Comparison of ENCODE assay signal across 15 cellular contexts in the genomic region with DNA sequence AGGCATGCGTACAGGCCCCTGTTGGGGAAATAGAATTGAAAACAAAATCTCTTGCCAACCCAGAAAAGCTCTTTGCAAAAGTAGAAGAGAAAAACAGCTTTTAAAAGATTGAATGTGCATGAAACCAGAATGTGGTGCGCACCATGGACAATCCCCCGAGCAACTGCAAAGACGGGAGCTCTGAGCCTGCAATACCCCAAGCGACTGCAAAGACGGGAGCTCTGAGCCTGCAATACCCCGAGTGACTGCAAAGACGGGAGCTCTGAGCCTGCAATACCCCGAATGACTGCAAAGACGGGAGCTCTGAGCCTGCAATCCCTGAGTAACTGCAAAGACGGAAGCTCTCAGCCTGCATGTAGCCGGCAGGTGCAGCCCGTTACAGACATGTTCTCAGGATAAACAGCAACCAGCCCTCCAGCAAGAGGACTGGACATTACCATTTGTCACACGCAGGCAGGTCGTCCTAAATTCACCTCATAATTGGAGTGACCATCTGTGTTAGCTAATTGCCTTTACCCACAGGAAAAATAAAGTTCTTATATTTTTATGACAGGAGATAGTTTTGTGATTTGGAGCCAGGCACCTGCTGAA. TPM values are rescaled to one million over a fixed set of nuclear protein-coding genes. Genes with fewer than 3 reads are reported as not detected.
DNase-seq lines count a peak whose midpoint lies in the region; ATAC-seq and TF ChIP-seq lines count a peak whose summit lies in the region.
"Had no signal": no experiment of that assay in that cellular context is flagged by ENCODE, and none has a peak within 500 bp of the region (broad histone marks: within the 10 kb centered on the region; RNA-seq: fewer than 3 reads in every experiment).

No MANE protein-coding gene starts in this region.

- peak; percentile 30 for DNase-seq in MM.1S
- DNase-seq in NCI-H774 (lab: John Stamatoyannopoulos, UW) = peak; percentile 63
- no peak for DNase-seq in endothelial cell (ENCODE audit: low spot score)
- peak; percentile 56 for DNase-seq in sigmoid colon
- no peak for DNase-seq in activated T-cell treated with anti-CD3 and anti-CD28 coated beads, Interleukin-2, amount 50 U/mL, for 48 hours
- DNase-seq in lower leg skin (ENCODE audit: low spot score in 2 of 2) = no peak
- DNase-seq: activated CD8-positive, alpha-beta T cell treated with anti-CD3 and anti-CD28 coated beads for 36 hours; activated gamma-delta T cell treated with Interleukin-2 at 50 U/mL for 16 hours; left cardiac atrium; NCI-H524; T1000 had no signal

- no peaks in the 10 kb centered on the region for H3K9me3 Mint-ChIP-seq in endothelial cell (ENCODE audit: unreplicated experiment)
- H3K9me3 Mint-ChIP-seq: activated CD8-positive, alpha-beta T cell treated with anti-CD3 and anti-CD28 coated beads for 36 hours had no signal

- H3K9me3 ChIP-seq in MM.1S (replicated peaks; ENCODE audit: insufficient read depth, low read length) = no peaks in the 10 kb centered on the region
- H3K9me3 ChIP-seq in sigmoid colon = no peaks in the 10 kb centered on the region
- H3K9me3 ChIP-seq: body of pancreas had no signal

- H3K36me3 ChIP-seq in MM.1S (replicated peaks; ENCODE audit: insufficient read depth, low read length) (no peaks in the 10 kb centered on the region), sigmoid colon (no peaks in the 10 kb centered on the region)

- H3K27ac ChIP-seq in MM.1S (ENCODE audit: low read length) (peak overlapping the region; percentile 86), sigmoid colon (peak overlapping the region in 2 of 4 donors; percentile 37 to 54)
- H3K27ac ChIP-seq: body of pancreas had no signal

- H3F3A ChIP-seq in MM.1S (ENCODE audit: insufficient read depth, low read length) = peaks cover 46% of the 10 kb centered on the region

- ATAC-seq in GM18502 (IDR thresholded peaks at IDR 0.05; ENCODE audit: poor library complexity, unreplicated experiment) = no peak
- ATAC-seq: activated CD8-positive, alpha-beta T cell treated with anti-CD3 and anti-CD28 coated beads for 36 hours; body of pancreas; left cardiac atrium had no signal

- peaks cover 7% of the 10 kb centered on the region for H3K36me3 Mint-ChIP-seq in endothelial cell (ENCODE audit: low read depth, unreplicated experiment)

- no peak for TF ChIP-seq CTCF in MM.1S (IDR thresholded peaks at IDR 0.05; ENCODE audit: low read length)
- TF ChIP-seq CTCF in endothelial cell (IDR thresholded peaks at IDR 0.05; ENCODE audit: unreplicated experiment) = no peak
- TF ChIP-seq CTCF in sigmoid colon (IDR thresholded peaks at IDR 0.05) = no peak
- no peak for TF ChIP-seq CTCF in lower leg skin (IDR thresholded peaks at IDR 0.05)

- no peaks in the 10 kb centered on the region for H3K9me2 ChIP-seq in MM.1S (replicated peaks; ENCODE audit: insufficient read depth, low read length)

- TF ChIP-seq EP300 in sigmoid colon (IDR thresholded peaks at IDR 0.05) = no peak

- H2AFZ ChIP-seq in MM.1S (ENCODE audit: low read length) = no peak overlapping the region

- no peak overlapping the region for H3K4me3 Mint-ChIP-seq in endothelial cell (ENCODE audit: unreplicated experiment)
- H3K4me3 Mint-ChIP-seq: activated CD8-positive, alpha-beta T cell treated with anti-CD3 and anti-CD28 coated beads for 36 hours had no signal

- no peak for TF ChIP-seq POLR2A in sigmoid colon (IDR thresholded peaks at IDR 0.05)
- TF ChIP-seq POLR2A in lower leg skin (IDR thresholded peaks at IDR 0.05) = no peak

- H3K27me3 ChIP-seq in MM.1S (replicated peaks; ENCODE audit: insufficient read depth, low read length) (no peaks in the 10 kb centered on the region), sigmoid colon (no peaks in the 10 kb centered on the region)
- H3K27me3 ChIP-seq: body of pancreas had no signal

- H3K4me1 ChIP-seq in MM.1S (ENCODE audit: low read length) = peaks cover 62% of the 10 kb centered on the region
- H3K4me1 ChIP-seq in sigmoid colon = peaks cover 0 to 51% (median 34%) of the 10 kb centered on the region in 4 donors

- H4K20me1 ChIP-seq in MM.1S (ENCODE audit: insufficient read depth, low read length) = no peaks in the 10 kb centered on the region

- WGBS in sigmoid colon, 2 donors = 23 to 70% methylated on average over 15 of the region's 15 CpGs
- WGBS in lower leg skin, 2 donors = 88 to 92% methylated on average over 15 of the region's 15 CpGs

- peak overlapping the region; percentile 49 for H3K9ac ChIP-seq in MM.1S (ENCODE audit: low read length)

- H3K4me3 ChIP-seq in MM.1S (ENCODE audit: low read length) = peak overlapping the region; percentile 15; the same call in 1 of the 2 replicates
- H3K4me3 ChIP-seq in sigmoid colon = no peak overlapping the region
- no peak overlapping the region for H3K4me3 ChIP-seq in lower leg skin (ENCODE audit: low read depth, poor library complexity, severe bottlenecking)
- H3K4me3 ChIP-seq: body of pancreas, skin epidermis had no signal

- peak overlapping the region; percentile 93; the same call in 1 of the 2 replicates for H3K4me2 ChIP-seq in MM.1S (ENCODE audit: low read depth, low read length)

- H3K79me2 ChIP-seq in MM.1S (ENCODE audit: low read length) = peaks cover 49% of the 10 kb centered on the region

- peaks cover 14% of the 10 kb centered on the region for H3K27me3 Mint-ChIP-seq in endothelial cell (ENCODE audit: unreplicated experiment)
- H3K27me3 Mint-ChIP-seq: activated CD8-positive, alpha-beta T cell treated with anti-CD3 and anti-CD28 coated beads for 36 hours had no signal

- H3K27ac Mint-ChIP-seq in endothelial cell (ENCODE audit: unreplicated experiment) = peak overlapping the region; percentile 63
- H3K27ac Mint-ChIP-seq: activated CD8-positive, alpha-beta T cell treated with anti-CD3 and anti-CD28 coated beads for 36 hours had no signal

- H3K4me1 Mint-ChIP-seq in endothelial cell (ENCODE audit: unreplicated experiment) = peaks cover 12% of the 10 kb centered on the region

- intact Hi-C loops in sigmoid colon (cut with DNase I) (no loop called here), lower leg skin (cut with DNase I; ENCODE audit: low total_unique reads) (no loop called here)

RNA-seq across cellular contexts. Expression of gene ZNF775, which starts 6.2 kb away (rescaled TPM):
- 12.1 TPM for total RNA-seq in endothelial cell (ENCODE audit: unreplicated experiment)
- 10 to 100 TPM in 1 of 4 donors, 1 to 10 TPM in 3; 6.1 to 10.7 (median 6.9) TPM for total RNA-seq in sigmoid colon
- 1 to 10 TPM; 3.0 to 6.1 (median 5.4) TPM for polyA plus RNA-seq in sigmoid colon
- 1 to 10 TPM; 1.4 to 3.8 (median 2.4) TPM for total RNA-seq in lower leg skin

RNA-seq across cellular contexts. Expression of gene REPIN1, which starts 16.7 kb away (rescaled TPM):
- total RNA-seq in endothelial cell (ENCODE audit: unreplicated experiment) (138 TPM), sigmoid colon (10 to 100 TPM; 56.3 to 63.7 (median 57.0) TPM), lower leg skin (10 to 100 TPM; 47.8 to 71.4 (median 63.9) TPM)
- 100 to 1,000 TPM in 1 of 3 donors, 10 to 100 TPM in 2; 50.9 to 131 (median 52.3) TPM for polyA plus RNA-seq in sigmoid colon

RNA-seq across cellular contexts. Expression of gene RARRES2, which starts 43.9 kb away (rescaled TPM):
- total RNA-seq in endothelial cell (ENCODE audit: unreplicated experiment) (4.9 TPM), sigmoid colon (100 to 1,000 TPM; 257 to 447 (median 388) TPM), lower leg skin (10 to 100 TPM in 3 of 4 donors, 1 to 10 TPM in 1; 9.8 to 30.0 (median 16.8) TPM)
- polyA plus RNA-seq in sigmoid colon = 100 to 1,000 TPM in 2 of 3 donors, 10 to 100 TPM in 1; 28.9 to 289 (median 132) TPM
- total RNA-seq: activated CD8-positive, alpha-beta T cell treated with anti-CD3 and anti-CD28 coated beads for 36 hours; endothelial cell of umbilical vein had no signal
- polyA plus RNA-seq: endothelial cell of umbilical vein had no signal

Comparison
In these comparisons a context has a peak if more than half of its experiments do, and no peak if none do; other contexts are left out.
1. DNase-seq: peak in MM.1S (single experiment), NCI-H774 (single experiment) and sigmoid colon (single experiment); none in endothelial cell (single experiment), activated T-cell treated with anti-CD3 and anti-CD28 coated beads, Interleukin-2, amount 50 U/mL, for 48 hours (0 of 2) and lower leg skin (0 of 2).
2. RNA of gene RARRES2, which starts 43.9 kb away (total RNA-seq): 257 to 447 TPM in sigmoid colon; 9.8 to 30.0 TPM in lower leg skin and 4.9 TPM in endothelial cell (single experiment); every median in the first group is over 4 times any median in the second.